In genomic region chr11:64631675-64632074, GRCh38 we compare ENCODE assay signal across 29 cellular contexts.
"Had no signal": no experiment of that assay in that cellular context is flagged by ENCODE, and none has a peak within 500 bp of the region (broad histone marks: within the 10 kb centered on the region; RNA-seq: fewer than 3 reads in every experiment).

No MANE protein-coding gene starts in this region.

- ATAC-seq: activated CD4-positive, alpha-beta T cell treated with anti-CD3 and anti-CD28 coated beads for 36 hours; activated CD8-positive, alpha-beta memory T cell treated with anti-CD3 and anti-CD28 coated beads, Interleukin-2, amount 10 ng/mL, durations not matched to agents 7 days and 5 days; activated CD8-positive, alpha-beta T cell treated with anti-CD3 and anti-CD28 coated beads, Interleukin-2, amount 10 ng/mL, durations not matched to agents 7 days and 5 days; body of pancreas; esophagus mucosa; heart left ventricle; left colon; naive thymus-derived CD4-positive, alpha-beta T cell; right cardiac atrium; stimulated activated naive CD8-positive, alpha-beta T cell treated with anti-CD3 and anti-CD28 coated beads, Interleukin-15, Interleukin-2, amounts not matched to agents 100 U/mL and 50 U/mL, for 24 hours had no signal

- H3K27ac ChIP-seq: body of pancreas, cardiac muscle cell, neural progenitor cell, parathyroid adenoma, transverse colon had no signal

- H3K4me1 Mint-ChIP-seq: endodermal cell had no signal

- H3K4me3 Mint-ChIP-seq: activated CD4-positive, alpha-beta T cell treated with anti-CD3 and anti-CD28 coated beads for 36 hours; activated CD8-positive, alpha-beta memory T cell treated with anti-CD3 and anti-CD28 coated beads, Interleukin-2, amount 10 ng/mL, durations not matched to agents 7 days and 5 days; activated CD8-positive, alpha-beta T cell treated with anti-CD3 and anti-CD28 coated beads, Interleukin-2, amount 10 ng/mL, durations not matched to agents 7 days and 5 days; activated naive CD4-positive, alpha-beta T cell treated with anti-CD3 and anti-CD28 coated beads, Interleukin-2, amount 50 U/mL, for 24 hours; dendritic cell treated with granulocyte-macrophage colony-stimulating factor and Interleukin-4, amounts not matched to agents 40 ng/mL and 50 ng/mL, for 4 days; endodermal cell; naive thymus-derived CD4-positive, alpha-beta T cell; neural progenitor cell; T-helper 2 cell treated with Interferon-gamma antibody and Interleukin-4, amounts not matched to agents 5 μg/mL and 100 μg/mL, for 36 hours had no signal

- H3K27me3 Mint-ChIP-seq: activated CD8-positive, alpha-beta memory T cell treated with anti-CD3 and anti-CD28 coated beads, Interleukin-2, amount 10 ng/mL, durations not matched to agents 7 days and 5 days had no signal

- H3K36me3 Mint-ChIP-seq: activated CD8-positive, alpha-beta memory T cell treated with anti-CD3 and anti-CD28 coated beads, Interleukin-2, amount 10 ng/mL, durations not matched to agents 7 days and 5 days; activated naive CD4-positive, alpha-beta T cell treated with anti-CD3 and anti-CD28 coated beads, Interleukin-2, amount 50 U/mL, for 24 hours; immature natural killer cell; naive thymus-derived CD4-positive, alpha-beta T cell had no signal

- H3K27ac Mint-ChIP-seq: activated CD4-positive, alpha-beta T cell treated with anti-CD3 and anti-CD28 coated beads for 36 hours; activated CD8-positive, alpha-beta memory T cell treated with anti-CD3 and anti-CD28 coated beads, Interleukin-2, amount 10 ng/mL, durations not matched to agents 7 days and 5 days; activated CD8-positive, alpha-beta T cell treated with anti-CD3 and anti-CD28 coated beads, Interleukin-2, amount 10 ng/mL, durations not matched to agents 7 days and 5 days; activated naive CD4-positive, alpha-beta T cell treated with anti-CD3 and anti-CD28 coated beads, Interleukin-2, amount 50 U/mL, for 24 hours; activated T-helper 2 cell treated with anti-CD3 and anti-CD28 coated beads, Interferon-gamma antibody, Interleukin-2, Interleukin-4, amounts not matched to agents 10 μg/mL and 5 μg/mL and 100 μg/mL, durations not matched to agents 14 hours and 24 hours and 36 hours; dendritic cell treated with granulocyte-macrophage colony-stimulating factor and Interleukin-4, amounts not matched to agents 40 ng/mL and 50 ng/mL, for 4 days; endodermal cell; naive thymus-derived CD4-positive, alpha-beta T cell; neural progenitor cell; T-helper 2 cell treated with Interferon-gamma antibody and Interleukin-4, amounts not matched to agents 5 μg/mL and 100 μg/mL, for 36 hours had no signal

- DNase-seq: activated CD4-positive, alpha-beta T cell treated with anti-CD3 and anti-CD28 coated beads for 36 hours; activated CD4-positive, CD25-positive, alpha-beta regulatory T cell; activated CD8-positive, alpha-beta memory T cell treated with anti-CD3 and anti-CD28 coated beads, Interleukin-2, amount 10 ng/mL, durations not matched to agents 7 days and 5 days; activated CD8-positive, alpha-beta T cell treated with anti-CD3 and anti-CD28 coated beads, Interleukin-2, amount 10 ng/mL, durations not matched to agents 7 days and 5 days; activated T-cell treated with anti-CD3 and anti-CD28 coated beads, Interleukin-2, amount 50 U/mL, for 48 hours; aorta; body of pancreas; endodermal cell; foreskin fibroblast; heart left ventricle; immature natural killer cell; kidney; left colon; mammary epithelial cell; midbrain; naive thymus-derived CD4-positive, alpha-beta T cell; right cardiac atrium; stimulated activated CD4-positive, alpha-beta T cell treated with anti-CD3 and anti-CD28 coated beads, Interleukin-15, amount 100 ng/mL, for 24 hours; stimulated activated naive CD8-positive, alpha-beta T cell treated with anti-CD3 and anti-CD28 coated beads, Interleukin-15, Interleukin-2, amounts not matched to agents 100 U/mL and 50 U/mL, for 24 hours; testis; transverse colon had no signal

- H3K9me3 Mint-ChIP-seq: activated naive CD4-positive, alpha-beta T cell treated with anti-CD3 and anti-CD28 coated beads, Interleukin-2, amount 50 U/mL, for 24 hours; activated T-helper 2 cell treated with anti-CD3 and anti-CD28 coated beads, Interferon-gamma antibody, Interleukin-2, Interleukin-4, amounts not matched to agents 10 μg/mL and 5 μg/mL and 100 μg/mL, durations not matched to agents 14 hours and 24 hours and 36 hours; dendritic cell treated with granulocyte-macrophage colony-stimulating factor and Interleukin-4, amounts not matched to agents 40 ng/mL and 50 ng/mL, for 4 days; endodermal cell; naive thymus-derived CD4-positive, alpha-beta T cell; neural progenitor cell; T-helper 2 cell treated with Interferon-gamma antibody and Interleukin-4, amounts not matched to agents 5 μg/mL and 100 μg/mL, for 36 hours had no signal
